In genomic region chr6:137767931-137768690, GRCh38 we compare ENCODE assay signal across 8 cellular contexts.
DNase-seq lines count a peak whose midpoint lies in the region; ATAC-seq and TF ChIP-seq lines count a peak whose summit lies in the region.

No MANE protein-coding gene starts in this region.

- DNase-seq in GM12864 (ENCODE audit: low read depth): peak; percentile 57
- peak; percentile 68 for DNase-seq in MM.1S
- peak; percentile 26 for DNase-seq in esophagus muscularis mucosa (ENCODE audit: extremely low spot score)
- no peak for DNase-seq in cerebellar cortex (ENCODE audit: low spot score)
- DNase-seq in NCI-H187 (lab: John Stamatoyannopoulos, UW): no peak
- DNase-seq in NCI-H226: no peak
- no peak for DNase-seq in PC-9

- H3F3A ChIP-seq in MM.1S (ENCODE audit: insufficient read depth, low read length): peaks cover 7% of the 10 kb centered on the region; the same call in 1 of the 2 replicates
- peaks cover 27% of the 10 kb centered on the region for H3F3A ChIP-seq in PC-9 (ENCODE audit: insufficient read depth, low read depth)

- no peaks in the 10 kb centered on the region for H3K79me2 ChIP-seq in MM.1S (ENCODE audit: low read length)
- no peaks in the 10 kb centered on the region for H3K79me2 ChIP-seq in PC-9 (ENCODE audit: low read depth)

- WGBS in esophagus muscularis mucosa: 72% methylated on average over 5 of the region's 5 CpGs

- H3K4me2 ChIP-seq in MM.1S (ENCODE audit: low read depth, low read length): peak overlapping the region; percentile 75
- H3K4me2 ChIP-seq in PC-9: no peak overlapping the region

- H3K9ac ChIP-seq in MM.1S (ENCODE audit: low read length): peak overlapping the region; percentile 7; the same call in 1 of the 2 replicates

- TF ChIP-seq CTCF in GM12864 (IDR thresholded peaks at IDR 0.05; ENCODE audit: low read depth, low read length, missing control alignments) (no peak), MM.1S (IDR thresholded peaks at IDR 0.05; ENCODE audit: low read length) (no peak), esophagus muscularis mucosa (IDR thresholded peaks at IDR 0.05) (no peak), PC-9 (conservative IDR thresholded peaks at IDR 0.05) (no peak)

- H3K9me3 ChIP-seq in MM.1S (replicated peaks; ENCODE audit: insufficient read depth, low read length): no peaks in the 10 kb centered on the region
- peaks cover 0 to 4% (median 0%) of the 10 kb centered on the region in 4 donors for H3K9me3 ChIP-seq in esophagus muscularis mucosa
- no peaks in the 10 kb centered on the region; the same call in 1 of the 2 replicates for H3K9me3 ChIP-seq in PC-9 (ENCODE audit: insufficient read depth, low read depth)

- H3K27ac ChIP-seq in MM.1S (ENCODE audit: low read length): peak overlapping the region; percentile 55; the same call in 1 of the 2 replicates
- no peak overlapping the region for H3K27ac ChIP-seq in esophagus muscularis mucosa (replicated peaks in 1 of 4)
- no peak overlapping the region for H3K27ac ChIP-seq in PC-9

- H2AFZ ChIP-seq in MM.1S (ENCODE audit: low read length): peak overlapping the region; percentile 63
- no peak overlapping the region for H2AFZ ChIP-seq in PC-9

- no peaks in the 10 kb centered on the region for H3K27me3 ChIP-seq in MM.1S (replicated peaks; ENCODE audit: insufficient read depth, low read length)
- H3K27me3 ChIP-seq in esophagus muscularis mucosa: no peaks in the 10 kb centered on the region
- H3K27me3 ChIP-seq in PC-9 (ENCODE audit: insufficient read depth, low read depth): no peaks in the 10 kb centered on the region

- peak; percentile 78 for ATAC-seq in GM21723 (IDR thresholded peaks at IDR 0.05; ENCODE audit: unreplicated experiment)

- H3K4me3 ChIP-seq in GM12864 (ENCODE audit: low read depth, low read length) (no peak overlapping the region), MM.1S (ENCODE audit: low read length) (peak overlapping the region; percentile 17; the same call in 1 of the 2 replicates), esophagus muscularis mucosa (no peak overlapping the region), PC-9 (no peak overlapping the region)

- intact Hi-C loops in esophagus muscularis mucosa (cut with DNase I) (no loop called here), PC-9 (cut with micrococcal nuclease; ENCODE audit: unreplicated experiment) (no loop called here)

- TF ChIP-seq EP300 in esophagus muscularis mucosa (IDR thresholded peaks at IDR 0.05): no peak

- H3K4me1 ChIP-seq in MM.1S (ENCODE audit: low read length) (peaks cover 21% of the 10 kb centered on the region), esophagus muscularis mucosa (peaks cover 0 to under 1% (median 0%) of the 10 kb centered on the region in 4 donors), PC-9 (replicated peaks; ENCODE audit: insufficient read depth) (peaks cover 36% of the 10 kb centered on the region)

- CTCF ChIA-PET in PC-9 (lab: Charles Lee): interaction anchor here (0.7 kb wide), 1 partner anchor 341 kb away, joined by 3 read pairs; no protein-coding TSS in a partner anchor

- H3K36me3 ChIP-seq in MM.1S (replicated peaks; ENCODE audit: insufficient read depth, low read length) (no peaks in the 10 kb centered on the region), esophagus muscularis mucosa (no peaks in the 10 kb centered on the region), PC-9 (ENCODE audit: low read depth) (no peaks in the 10 kb centered on the region)

- BruUV-seq in PC-9 (replicated peaks; lab: Mats Ljungman, UMichigan): no TSS peak

- POLR2A ChIA-PET in PC-9 (lab: Charles Lee; ENCODE audit: unreplicated experiment): no interaction called here

- H3K9me2 ChIP-seq in MM.1S (replicated peaks; ENCODE audit: insufficient read depth, low read length) (no peaks in the 10 kb centered on the region), PC-9 (ENCODE audit: insufficient read depth) (no peaks in the 10 kb centered on the region)

- no peak for TF ChIP-seq POLR2A in esophagus muscularis mucosa (IDR thresholded peaks at IDR 0.05; ENCODE audit: low read depth)

- no peaks in the 10 kb centered on the region for H4K20me1 ChIP-seq in MM.1S (ENCODE audit: insufficient read depth, low read length)
- no peaks in the 10 kb centered on the region for H4K20me1 ChIP-seq in PC-9 (ENCODE audit: insufficient read depth)

Comparison
In these comparisons a context has a peak if more than half of its experiments do, and no peak if none do; other contexts are left out.
1. DNase-seq: peak in GM12864 (single experiment), MM.1S (single experiment) and esophagus muscularis mucosa (single experiment); none in cerebellar cortex (single experiment), NCI-H187 (0 of 2), NCI-H226 (single experiment) and PC-9 (0 of 2).